ENCODE assay signal across 18 cellular contexts in the genomic region with DNA sequence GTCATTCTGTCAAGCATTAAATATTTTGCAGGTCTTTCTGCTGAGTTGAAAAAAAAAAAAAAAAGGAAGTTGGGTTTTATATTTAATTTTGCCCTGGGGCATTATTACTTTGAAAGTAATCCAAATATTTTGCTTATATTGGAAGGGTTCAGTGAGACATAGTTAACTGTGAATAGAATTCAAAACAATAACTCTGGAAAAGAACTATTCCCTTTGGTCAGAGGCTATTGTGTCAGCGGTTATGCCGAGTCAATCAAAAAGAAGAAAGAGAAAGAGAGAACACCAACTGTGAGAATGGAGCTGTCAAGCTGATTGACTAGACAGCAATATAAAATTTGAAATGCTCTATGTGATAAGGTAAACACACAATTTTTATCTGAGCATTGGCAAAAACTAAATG.
"Had no signal": no experiment of that assay in that cellular context is flagged by ENCODE, and none has a peak within 500 bp of the region (broad histone marks: within the 10 kb centered on the region; RNA-seq: fewer than 3 reads in every experiment).

No MANE protein-coding gene starts in this region.

- H3K4me3 ChIP-seq: lung, right atrium auricular region, suprapubic skin, transverse colon, uterus had no signal

- ATAC-seq: effector memory CD8-positive, alpha-beta T cell; natural killer cell; stimulated activated naive CD8-positive, alpha-beta T cell treated with anti-CD3 and anti-CD28 coated beads, Interleukin-15, amount 100 ng/mL, for 72 hours had no signal

- DNase-seq: activated CD4-positive, alpha-beta T cell treated with anti-CD3 and anti-CD28 coated beads, Interleukin-2, amount 50 U/mL, for 4 hours; amygdala; cerebellar nuclear complex; effector memory CD8-positive, alpha-beta T cell; foreskin melanocyte; hypothalamus; islet precursor cell; natural killer cell; posterior cingulate gyrus; stimulated activated naive CD8-positive, alpha-beta T cell treated with anti-CD3 and anti-CD28 coated beads, Interleukin-15, amount 100 ng/mL, for 72 hours; SW 1271; T-helper 2 cell; transverse colon; uterus; WERI-Rb-1 had no signal
